ENCODE assay signal across 19 cellular contexts in genomic region chr7:95436407-95436806, GRCh38. TPM values are rescaled to one million over a fixed set of nuclear protein-coding genes. Genes with fewer than 3 reads are reported as not detected.
"Had no signal": no experiment of that assay in that cellular context is flagged by ENCODE, and none has a peak within 500 bp of the region (broad histone marks: within the 10 kb centered on the region; RNA-seq: fewer than 3 reads in every experiment).

No MANE protein-coding gene starts in this region.

- H3K9me3 ChIP-seq: colonic mucosa, tibial artery had no signal

- H3K9ac ChIP-seq: parathyroid adenoma had no signal

- H3K4me3 Mint-ChIP-seq: activated B cell treated with CpG ODN at 0.5 μM for 24 hours; activated CD8-positive, alpha-beta T cell treated with anti-CD3 and anti-CD28 coated beads, Interleukin-2, amount 10 ng/mL, durations not matched to agents 7 days and 5 days had no signal

- H3K79me2 ChIP-seq: parathyroid adenoma had no signal

- ATAC-seq: activated CD8-positive, alpha-beta T cell treated with anti-CD3 and anti-CD28 coated beads, Interleukin-2, amount 10 ng/mL, durations not matched to agents 7 days and 5 days; activated T-cell treated with anti-CD3 and anti-CD28 coated beads, Interleukin-2, amount 50 U/mL, for 72 hours; foreskin keratinocyte had no signal

- H3K27ac Mint-ChIP-seq: activated B cell treated with CpG ODN at 0.5 μM for 24 hours; activated CD8-positive, alpha-beta T cell treated with anti-CD3 and anti-CD28 coated beads, Interleukin-2, amount 10 ng/mL, durations not matched to agents 7 days and 5 days; activated naive CD8-positive, alpha-beta T cell; activated T-cell treated with anti-CD3 and anti-CD28 coated beads, Interleukin-2, amount 50 U/mL, for 72 hours had no signal

- H3K27me3 ChIP-seq: colonic mucosa, foreskin keratinocyte, tibial artery had no signal

- H3K36me3 Mint-ChIP-seq: activated naive CD8-positive, alpha-beta T cell had no signal

- DNase-seq: activated B cell treated with CpG ODN at 0.5 μM for 24 hours; activated CD4-positive, alpha-beta T cell treated with anti-CD3 and anti-CD28 coated beads for 48 hours; activated CD8-positive, alpha-beta memory T cell treated with anti-CD3 and anti-CD28 coated beads, Interleukin-2, amount 50 U/mL, for 4 hours; activated CD8-positive, alpha-beta T cell treated with anti-CD3 and anti-CD28 coated beads, Interleukin-2, amount 10 ng/mL, durations not matched to agents 7 days and 5 days; activated gamma-delta T cell; activated T-cell treated with anti-CD3 and anti-CD28 coated beads, Interleukin-2, amount 50 U/mL, for 72 hours; amniotic stem cell; colonic mucosa; effector CD4-positive, alpha-beta T cell; foreskin keratinocyte; glutamatergic neuron; stimulated activated CD4-positive, alpha-beta T cell treated with anti-CD3 and anti-CD28 coated beads, Interleukin-4, amount 100 ng/mL, for 1 hour; stimulated activated naive CD4-positive, alpha-beta T cell; tibial artery had no signal

- H3K4me1 ChIP-seq: colonic mucosa, foreskin keratinocyte had no signal

- H3K27ac ChIP-seq: colonic mucosa, foreskin keratinocyte, parathyroid adenoma, tibial artery had no signal

- H3K4me3 ChIP-seq: colonic mucosa, tibial artery had no signal

- H3K36me3 ChIP-seq: colonic mucosa, tibial artery had no signal

- H3K9me3 Mint-ChIP-seq: activated B cell treated with CpG ODN at 0.5 μM for 24 hours; activated T-cell treated with anti-CD3 and anti-CD28 coated beads, Interleukin-2, amount 50 U/mL, for 72 hours had no signal

RNA-seq across cellular contexts. Expression of gene PON3, which starts 40.2 kb away (rescaled TPM):
- total RNA-seq: activated B cell treated with CpG ODN at 0.5 μM for 24 hours; activated CD8-positive, alpha-beta T cell treated with anti-CD3 and anti-CD28 coated beads, Interleukin-2, amount 10 ng/mL, durations not matched to agents 7 days and 5 days; kidney epithelial cell had no signal

RNA-seq across cellular contexts. Expression of gene ASB4, which starts 49.3 kb away (rescaled TPM):
- total RNA-seq: activated B cell treated with CpG ODN at 0.5 μM for 24 hours; activated CD8-positive, alpha-beta T cell treated with anti-CD3 and anti-CD28 coated beads, Interleukin-2, amount 10 ng/mL, durations not matched to agents 7 days and 5 days; activated T-cell treated with anti-CD3 and anti-CD28 coated beads, Interleukin-2, amount 50 U/mL, for 72 hours; foreskin keratinocyte; kidney epithelial cell; renal cortical epithelial cell; T-helper 2 cell treated with Interferon-gamma antibody and Interleukin-4, amounts not matched to agents 100 ng/mL and 5 ng/mL, for 36 hours had no signal
- polyA plus RNA-seq: foreskin keratinocyte had no signal
